Comparison of ENCODE assay signal across 13 cellular contexts in genomic region chr1:53896673-53897229, GRCh38. TPM values are rescaled to one million over a fixed set of nuclear protein-coding genes. Genes with fewer than 3 reads are reported as not detected.
DNase-seq lines count a peak whose midpoint lies in the region; ATAC-seq and TF ChIP-seq lines count a peak whose summit lies in the region.
"Had no signal": no experiment of that assay in that cellular context is flagged by ENCODE, and none has a peak within 500 bp of the region (broad histone marks: within the 10 kb centered on the region; RNA-seq: fewer than 3 reads in every experiment).

No MANE protein-coding gene starts in this region.

- no peak overlapping the region for H2AK5ac ChIP-seq in IMR-90 (ENCODE audit: low read depth, low read length)

- TF ChIP-seq CTCF in IMR-90 (conservative IDR thresholded peaks at IDR 0.05; ENCODE audit: low read depth, low read length): no peak
- no peak for TF ChIP-seq CTCF in brain (conservative IDR thresholded peaks at IDR 0.05)
- TF ChIP-seq CTCF in transverse colon (IDR thresholded peaks at IDR 0.05): no peak

- H3K4me1 ChIP-seq in IMR-90 (ENCODE audit: control insufficient read depth, insufficient read depth, low read length): peaks cover 16% of the 10 kb centered on the region
- H3K4me1 ChIP-seq in transverse colon: peaks cover 11 to 40% (median 23%) of the 10 kb centered on the region in 4 donors

- no peaks in the 10 kb centered on the region for H3K27me3 ChIP-seq in IMR-90 (ENCODE audit: control insufficient read depth, insufficient read depth, low read length)
- H3K27me3 ChIP-seq in transverse colon: no peaks in the 10 kb centered on the region

- no peak overlapping the region for H3K4me3 ChIP-seq in IMR-90 (ENCODE audit: insufficient read depth, low read depth, low read length)
- H3K4me3 ChIP-seq in transverse colon: no peak overlapping the region

- no peak overlapping the region for H3K9ac ChIP-seq in IMR-90 (ENCODE audit: low read depth, low read length)

- no peak overlapping the region for H2AK9ac ChIP-seq in IMR-90 (replicated peaks; ENCODE audit: low read depth, low read length, poor library complexity)

- no peak overlapping the region for H3K18ac ChIP-seq in IMR-90 (ENCODE audit: low read depth, low read length)

- 0 out of 2 replicates have a peak overlapping the region, but pooled peaks have one; percentile 11 for H3K4ac ChIP-seq in IMR-90 (ENCODE audit: low read depth, low read length)

- in situ Hi-C loops in IMR-90 (cut with MboI; ENCODE audit: low sequenced_read_pairs) (no loop called here), transverse colon (cut with MboI; ENCODE audit: low pct_ligation_motif_present in 1 of 4, low pct_unique_long_range_greater_than_20kb in 1 of 4, low sequenced_read_pairs in 3 of 4) (no loop called here)

- peaks cover 6% of the 10 kb centered on the region for H3K27me3 Mint-ChIP-seq in brain

- H3K9me3 Mint-ChIP-seq in brain: no peaks in the 10 kb centered on the region
- H3K9me3 Mint-ChIP-seq: H9 had no signal

- no peak overlapping the region for H2AFZ ChIP-seq in IMR-90 (replicated peaks; ENCODE audit: low read length, poor library complexity)

- H3K14ac ChIP-seq in IMR-90 (replicated peaks; ENCODE audit: low read depth, low read length): no peak overlapping the region

- H4K20me1 ChIP-seq in IMR-90 (ENCODE audit: insufficient read depth, low read length): peaks cover 12% of the 10 kb centered on the region; the same call in 1 of the 2 replicates

- no peak for TF ChIP-seq POLR2A in IMR-90 (IDR thresholded peaks at IDR 0.05; ENCODE audit: low read depth, low read length)
- TF ChIP-seq POLR2A in transverse colon (IDR thresholded peaks at IDR 0.05): no peak

- peak overlapping the region; percentile 3; the same call in 1 of the 2 replicates for H4K91ac ChIP-seq in IMR-90 (ENCODE audit: insufficient read depth, low read depth, low read length)

- dilution Hi-C loops in IMR-90 (cut with HindIII; ENCODE audit: low sequenced_read_pairs, unreplicated experiment): no loop called here

- CTCF ChIA-PET in IMR-90 (lab: Yijun Ruan, JAX): interaction anchor here (0.8 kb wide), 1 partner anchor 152 kb away, joined by 3 read pairs; no protein-coding TSS in a partner anchor

- POLR2A ChIA-PET in IMR-90 (lab: Charles Lee; ENCODE audit: unreplicated experiment): no interaction called here

- no peak overlapping the region for H4K5ac ChIP-seq in IMR-90 (ENCODE audit: low read depth, low read length)

- H2BK120ac ChIP-seq in IMR-90 (ENCODE audit: low read depth, low read length): peak overlapping the region; percentile 6

- 0 out of 2 replicates have a peak overlapping the region, but pooled peaks have one; percentile 5 for H3K23ac ChIP-seq in IMR-90 (ENCODE audit: low read depth, low read length)

- H3K4me3 Mint-ChIP-seq in brain: peak overlapping the region in 2 of 5 experiments; percentile 3 to 20
- H3K4me3 Mint-ChIP-seq: activated CD4-positive, alpha-beta T cell treated with anti-CD3 and anti-CD28 coated beads for 36 hours; H9 had no signal

- no peak overlapping the region for H2BK15ac ChIP-seq in IMR-90 (ENCODE audit: low read depth, low read length)

- TF ChIP-seq RAD21 in IMR-90 (IDR thresholded peaks at IDR 0.05; ENCODE audit: low read length): no peak

- DNase-seq in IMR-90: peak; percentile 87
- peak; percentile 91 for DNase-seq in kidney tubule cell (ENCODE audit: low spot score)
- DNase-seq in transverse colon: no peak
- no peak for DNase-seq in sciatic nerve (ENCODE audit: low spot score)
- no peak for DNase-seq in NK-92 (lab: John Stamatoyannopoulos, UW; ENCODE audit: unreplicated experiment)
- DNase-seq in NCI-H146 (lab: John Stamatoyannopoulos, UW): no peak
- DNase-seq: activated CD4-positive, alpha-beta T cell treated with anti-CD3 and anti-CD28 coated beads for 36 hours; H9; stimulated activated CD4-positive, alpha-beta T cell treated with anti-CD3 and anti-CD28 coated beads, Interleukin-1b, Interleukin-23, amount 100 ng/mL, for 48 hours had no signal

- no peaks in the 10 kb centered on the region for H3K36me3 ChIP-seq in IMR-90 (ENCODE audit: control insufficient read depth, insufficient read depth, low read length)
- H3K36me3 ChIP-seq in transverse colon: no peaks in the 10 kb centered on the region

- H3K4me1 Mint-ChIP-seq in brain: peaks cover 32% of the 10 kb centered on the region

- no peaks in the 10 kb centered on the region for H3K9me3 ChIP-seq in IMR-90 (ENCODE audit: control insufficient read depth, insufficient read depth, low read length)
- H3K9me3 ChIP-seq in transverse colon: no peaks in the 10 kb centered on the region

- peaks cover 0 to 3% of the 10 kb centered on the region in 2 experiments; a peak in 1 of 4 replicates for H3K79me1 ChIP-seq in IMR-90 (ENCODE audit: low read depth in 1 of 2, low read length in 2 of 2)

- peak overlapping the region; percentile 6; the same call in 1 of the 2 replicates for H3K4me2 ChIP-seq in IMR-90 (ENCODE audit: low read depth, low read length)

- ATAC-seq in IMR-90 (ENCODE audit: low read depth): peak; percentile 71
- ATAC-seq in sciatic nerve: no peak
- ATAC-seq in GM19397 (IDR thresholded peaks at IDR 0.05; ENCODE audit: unreplicated experiment): no peak
- ATAC-seq: activated CD4-positive, alpha-beta T cell treated with anti-CD3 and anti-CD28 coated beads for 36 hours had no signal

- H3K56ac ChIP-seq in IMR-90 (ENCODE audit: extremely low read depth, insufficient read depth, low read length): no peak overlapping the region

- BruUV-seq in IMR-90 (replicated peaks; lab: Mats Ljungman, UMichigan): no TSS peak

- intact Hi-C loops in IMR-90 (cut with micrococcal nuclease): no loop called here
- intact Hi-C loops in transverse colon (cut with DNase I; ENCODE audit: low total_unique reads): no loop called here
- intact Hi-C loops in sciatic nerve (cut with DNase I): no loop called here

- H3K9me1 ChIP-seq in IMR-90 (ENCODE audit: insufficient read depth, low read length): peaks cover 20% of the 10 kb centered on the region

- H3K27ac Mint-ChIP-seq in brain: peak overlapping the region in 4 of 5 experiments; percentile 1 to 74 (median 42)
- H3K27ac Mint-ChIP-seq: activated CD4-positive, alpha-beta T cell treated with anti-CD3 and anti-CD28 coated beads for 36 hours; H9 had no signal

- H2BK5ac ChIP-seq in IMR-90 (ENCODE audit: low read depth, low read length, poor library complexity, severe bottlenecking): peak overlapping the region; percentile 31

- TF ChIP-seq EP300 in transverse colon (IDR thresholded peaks at IDR 0.05; ENCODE audit: low read depth): no peak

- H4K8ac ChIP-seq in IMR-90 (ENCODE audit: low read depth in 2 of 2, low read length in 2 of 2): peak overlapping the region in 1 of 2 experiments; percentile 17; a peak in 1 of 4 replicates

- no peaks in the 10 kb centered on the region for H3K36me3 Mint-ChIP-seq in brain

- H3K27ac ChIP-seq in IMR-90 (ENCODE audit: insufficient read depth, low read length): peak overlapping the region; percentile 68; the same call in 1 of the 2 replicates
- peak overlapping the region; percentile 30 to 83 (median 73) for H3K27ac ChIP-seq in transverse colon

- WGBS in IMR-90 (ENCODE audit: extremely low coverage in 2 of 2, insufficient read length in 1 of 2), 2 experiments: no CpG with 5 or more reads among the region's 2 CpGs
- WGBS in transverse colon (ENCODE audit: low coverage in 1 of 2), 2 donors: 63% methylated on average over 2 of the region's 2 CpGs; no CpG with 5 or more reads in 1 of the 2 donors

- H2BK20ac ChIP-seq in IMR-90 (ENCODE audit: low read depth, low read length): no peak overlapping the region

RNA-seq across cellular contexts. Expression of gene DIO1, which starts 2.8 kb away (rescaled TPM):
- total RNA-seq in IMR-90 (2012; rRNA removed): not detected in 2 replicates
- polyA plus RNA-seq in IMR-90 (2012; rRNA removed): not detected in 2 replicates
- polyA plus RNA-seq in IMR-90 (2012; cell fraction: cytosol; rRNA removed): not detected in 2 replicates
- not detected in 2 replicates for polyA plus RNA-seq in IMR-90 (2012; cell fraction: nucleus; rRNA removed; ENCODE audit: low replicate concordance)
- not detected for polyA plus RNA-seq in brain (ENCODE audit: insufficient read depth, low read depth, low replicate concordance)
- not detected for total RNA-seq in transverse colon
- not detected for total RNA-seq in sciatic nerve
- total RNA-seq: activated CD4-positive, alpha-beta T cell treated with anti-CD3 and anti-CD28 coated beads for 36 hours; cardiac septum; H9; OCI-LY7 had no signal

RNA-seq across cellular contexts. Expression of gene YIPF1, which starts 7.2 kb away (rescaled TPM):
- total RNA-seq in IMR-90 (2012; rRNA removed) (28.9 and 35.3 TPM in 2 replicates), transverse colon (10 to 100 TPM; 10.1 to 24.6 (median 17.4) TPM), sciatic nerve (16.6 TPM)
- polyA plus RNA-seq in IMR-90 (2012; rRNA removed) (22.2 and 23.7 TPM in 2 replicates), brain (ENCODE audit: insufficient read depth, low read depth, low replicate concordance) (35.3 TPM)
- polyA plus RNA-seq in IMR-90 (2012; cell fraction: cytosol; rRNA removed): 9.2 and 17.1 TPM in 2 replicates
- polyA plus RNA-seq in IMR-90 (2012; cell fraction: nucleus; rRNA removed; ENCODE audit: low replicate concordance): 4.9 and 20.7 TPM in 2 replicates

RNA-seq across cellular contexts. Expression of gene IFT25, which starts 48.7 kb away (rescaled TPM):
- total RNA-seq in IMR-90 (2012; rRNA removed) (9.1 and 30.0 TPM in 2 replicates), transverse colon (10 to 100 TPM in 3 of 4 donors, 1 to 10 TPM in 1; 4.2 to 22.5 (median 12.9) TPM), sciatic nerve (33.5 TPM)
- polyA plus RNA-seq in IMR-90 (2012; rRNA removed) (32.4 and 38.0 TPM in 2 replicates), brain (ENCODE audit: insufficient read depth, low read depth, low replicate concordance) (32.2 TPM)
- polyA plus RNA-seq in IMR-90 (2012; cell fraction: cytosol; rRNA removed): 2.9 and 8.6 TPM in 2 replicates
- polyA plus RNA-seq in IMR-90 (2012; cell fraction: nucleus; rRNA removed; ENCODE audit: low replicate concordance): 1.4 and 17.9 TPM in 2 replicates

RNA-seq across cellular contexts. Expression of gene LRRC42, which starts 49.4 kb away (rescaled TPM):
- total RNA-seq in IMR-90 (2012; rRNA removed): 33.3 and 47.5 TPM in 2 replicates
- polyA plus RNA-seq in IMR-90 (2012; rRNA removed): 38.6 and 39.9 TPM in 2 replicates
- 22.7 and 24.5 TPM in 2 replicates for polyA plus RNA-seq in IMR-90 (2012; cell fraction: cytosol; rRNA removed)
- 11.2 and 23.1 TPM in 2 replicates for polyA plus RNA-seq in IMR-90 (2012; cell fraction: nucleus; rRNA removed; ENCODE audit: low replicate concordance)
- polyA plus RNA-seq in brain (ENCODE audit: insufficient read depth, low read depth, low replicate concordance): 42.9 TPM
- 10 to 100 TPM in 3 of 4 donors, 1 to 10 TPM in 1; 4.4 to 24.7 (median 17.5) TPM for total RNA-seq in transverse colon
- 26.9 TPM for total RNA-seq in sciatic nerve

RNA-seq across cellular contexts. Expression of gene NDC1, which starts 58.7 kb away (rescaled TPM):
- total RNA-seq in IMR-90 (2012; rRNA removed): 33.9 and 45.3 TPM in 2 replicates
- 9.6 and 11.8 TPM in 2 replicates for polyA plus RNA-seq in IMR-90 (2012; rRNA removed)
- 3.2 and 3.7 TPM in 2 replicates for polyA plus RNA-seq in IMR-90 (2012; cell fraction: cytosol; rRNA removed)
- 1.6 and 4.9 TPM in 2 replicates for polyA plus RNA-seq in IMR-90 (2012; cell fraction: nucleus; rRNA removed; ENCODE audit: low replicate concordance)
- 11.5 TPM for polyA plus RNA-seq in brain (ENCODE audit: insufficient read depth, low read depth, low replicate concordance)
- total RNA-seq in transverse colon: 10 to 100 TPM in 2 of 4 donors, 1 to 10 TPM in 2; 1.1 to 11.1 (median 8.0) TPM
- total RNA-seq in sciatic nerve: 8.0 TPM

Comparison
In these comparisons a context has a peak if more than half of its experiments do, and no peak if none do; other contexts are left out.
1. DNase-seq: peak in IMR-90 (single experiment) and kidney tubule cell (single experiment); none in transverse colon (single experiment), sciatic nerve (single experiment), NK-92 (single experiment) and NCI-H146 (single experiment).